ENCODE assay signal across 16 cellular contexts in genomic region chr14:81655423-81656314, GRCh38.
DNase-seq lines count a peak whose midpoint lies in the region; ATAC-seq and TF ChIP-seq lines count a peak whose summit lies in the region.
"Had no signal": no experiment of that assay in that cellular context is flagged by ENCODE, and none has a peak within 500 bp of the region (broad histone marks: within the 10 kb centered on the region; RNA-seq: fewer than 3 reads in every experiment).

No MANE protein-coding gene starts in this region.

- H2AK5ac ChIP-seq in neuronal stem cell (ENCODE audit: low read depth, low read length), result no peak overlapping the region

- H4K91ac ChIP-seq in neuronal stem cell (ENCODE audit: low read depth, low read length, poor library complexity), result no peak overlapping the region

- no peaks in the 10 kb centered on the region for H3K9me3 ChIP-seq in neuronal stem cell (replicated peaks in 1 of 2; ENCODE audit: control insufficient read depth in 2 of 2, insufficient read depth in 1 of 2, low read depth in 1 of 2, low read length in 2 of 2)

- H3K23ac ChIP-seq in neuronal stem cell (ENCODE audit: low read depth, low read length, poor library complexity), result no peak overlapping the region

- no peak overlapping the region for H3K9ac ChIP-seq in neuronal stem cell (ENCODE audit: low read depth, low read length, poor library complexity)
- H3K9ac ChIP-seq: BLaER1 treated with 17β-estradiol and CSF1 and Interleukin-3, amounts not matched to agents 10 nM and 100 nM; parathyroid adenoma had no signal

- H2BK120ac ChIP-seq in neuronal stem cell (ENCODE audit: low read depth, low read length), result no peak overlapping the region

- H3K4ac ChIP-seq in neuronal stem cell (ENCODE audit: low read length), result no peak overlapping the region

- DNase-seq in NB4 (ENCODE audit: low read depth) (peak; percentile 4), globus pallidus (ENCODE audit: low spot score) (peak; percentile 16), neuronal stem cell (ENCODE audit: low spot score) (no peak), NCI-H1092 (lab: John Stamatoyannopoulos, UW) (no peak)
- DNase-seq: activated CD8-positive, alpha-beta memory T cell treated with anti-CD3 and anti-CD28 coated beads, Interleukin-2, amount 50 U/mL, for 48 hours; activated naive CD8-positive, alpha-beta T cell treated with anti-CD3 and anti-CD28 coated beads for 36 hours; central memory CD4-positive, alpha-beta T cell; DND-41; NCI-H1694 treated with DMSO at 0.1 percent for 48 hours; NCI-H524; T-helper 17 cell had no signal

- ATAC-seq in HG02798 (IDR thresholded peaks at IDR 0.05; ENCODE audit: poor library complexity, unreplicated experiment) (peak; percentile 68), GM19463 (IDR thresholded peaks at IDR 0.05; ENCODE audit: unreplicated experiment) (no peak), HG03175 (IDR thresholded peaks at IDR 0.05; ENCODE audit: unreplicated experiment) (no peak)
- ATAC-seq: T-helper 17 cell had no signal

- H3K27ac ChIP-seq in neuronal stem cell (replicated peaks; ENCODE audit: low read length), result no peak overlapping the region
- H3K27ac ChIP-seq: BLaER1 treated with 17β-estradiol and CSF1 and Interleukin-3, amounts not matched to agents 10 nM and 100 nM; parathyroid adenoma had no signal

- TF ChIP-seq POLR2A in NB4 (IDR thresholded peaks at IDR 0.05; ENCODE audit: extremely low read depth, insufficient read length), result no peak

- H3K79me1 ChIP-seq in neuronal stem cell (ENCODE audit: low read depth, low read length), result no peaks in the 10 kb centered on the region

- H3K14ac ChIP-seq in neuronal stem cell (ENCODE audit: low read length), result no peak overlapping the region

- no peaks in the 10 kb centered on the region for H3K36me3 ChIP-seq in neuronal stem cell (replicated peaks in 1 of 2; ENCODE audit: control insufficient read depth in 2 of 2, insufficient read depth in 2 of 2, low read length in 2 of 2)
- H3K36me3 ChIP-seq: BLaER1 treated with 17β-estradiol and CSF1 and Interleukin-3, amounts not matched to agents 10 nM and 100 nM had no signal

- no peak for TF ChIP-seq CTCF in NB4 (IDR thresholded peaks at IDR 0.05; ENCODE audit: low read depth, low read length)

- H2BK12ac ChIP-seq in neuronal stem cell (ENCODE audit: low read length), result no peak overlapping the region

- no peak overlapping the region for H3K4me2 ChIP-seq in neuronal stem cell (ENCODE audit: insufficient read depth, low read length, poor library complexity, severe bottlenecking)
- H3K4me2 ChIP-seq: BLaER1 treated with 17β-estradiol and CSF1 and Interleukin-3, amounts not matched to agents 10 nM and 100 nM had no signal

- H3K4me3 ChIP-seq in NB4 (ENCODE audit: low read depth, low read length), result no peak overlapping the region
- H3K4me3 ChIP-seq in neuronal stem cell (ENCODE audit: low read length in 2 of 2), result no peak overlapping the region
- H3K4me3 ChIP-seq: BLaER1 treated with 17β-estradiol and CSF1 and Interleukin-3, amounts not matched to agents 10 nM and 100 nM had no signal

- H4K8ac ChIP-seq in neuronal stem cell (ENCODE audit: low read depth, low read length), result no peak overlapping the region

- H3K18ac ChIP-seq in neuronal stem cell (ENCODE audit: low read length), result no peak overlapping the region

- no peak overlapping the region for H2BK15ac ChIP-seq in neuronal stem cell (ENCODE audit: low read length)

- H2BK5ac ChIP-seq in neuronal stem cell (ENCODE audit: low read length), result no peak overlapping the region

- H3K4me1 ChIP-seq in neuronal stem cell (ENCODE audit: control insufficient read depth in 2 of 2, insufficient read depth in 1 of 2, low read depth in 1 of 2, low read length in 2 of 2), result peaks cover 0 to 8% of the 10 kb centered on the region in 2 donors
- H3K4me1 ChIP-seq: BLaER1 treated with 17β-estradiol and CSF1 and Interleukin-3, amounts not matched to agents 10 nM and 100 nM; parathyroid adenoma had no signal

- H3K27me3 ChIP-seq in neuronal stem cell (ENCODE audit: control insufficient read depth in 3 of 3, insufficient read depth in 3 of 3, low read depth in 1 of 3, low read length in 3 of 3), result no peaks in the 10 kb centered on the region
- H3K27me3 ChIP-seq: BLaER1 treated with 17β-estradiol and CSF1 and Interleukin-3, amounts not matched to agents 10 nM and 100 nM had no signal

- peak overlapping the region; percentile 68 for H2AFZ ChIP-seq in neuronal stem cell (ENCODE audit: low read length)
- H2AFZ ChIP-seq: parathyroid adenoma had no signal

- no CpG with 5 or more reads among the region's 6 CpGs for WGBS in neuronal stem cell (ENCODE audit: extremely low coverage in 2 of 2, insufficient read length in 2 of 2, insufficient replicate concordance in 1 of 2), 2 donors

Comparison
In these comparisons a context has a peak if more than half of its experiments do, and no peak if none do; other contexts are left out.
1. DNase-seq: peak in NB4 (single experiment) and globus pallidus (single experiment); none in neuronal stem cell (single experiment) and NCI-H1092 (single experiment).